In genomic region chr10:79946270-79947082, GRCh38 we compare ENCODE assay signal across 19 cellular contexts. TPM values are rescaled to one million over a fixed set of nuclear protein-coding genes. Genes with fewer than 3 reads are reported as not detected.
"Had no signal": no experiment of that assay in that cellular context is flagged by ENCODE, and none has a peak within 500 bp of the region (broad histone marks: within the 10 kb centered on the region; RNA-seq: fewer than 3 reads in every experiment).

No MANE protein-coding gene starts in this region.

- H3K4me3 ChIP-seq: body of pancreas, colonic mucosa, gastrocnemius medialis, pancreas, sigmoid colon, spleen, transverse colon had no signal

- FAIRE-seq: pancreas had no signal

- DNase-seq: activated CD4-positive, alpha-beta T cell treated with anti-CD3 and anti-CD28 coated beads for 1 hour; activated CD4-positive, alpha-beta T cell treated with anti-CD3 and anti-CD28 coated beads, Interleukin-2, amount 50 U/mL, for 48 hours; activated CD8-positive, alpha-beta memory T cell treated with anti-CD3 and anti-CD28 coated beads, Interleukin-2, amount 50 U/mL, for 4 hours; activated naive CD4-positive, alpha-beta T cell treated with anti-CD3 and anti-CD28 coated beads for 36 hours; activated T-cell treated with anti-CD3 and anti-CD28 coated beads, Interleukin-2, amount 50 U/mL, for 4 hours; caudate nucleus; colonic mucosa; gastrocnemius medialis; left lung; spleen; stimulated activated naive CD4-positive, alpha-beta T cell; T-helper 17 cell; transverse colon had no signal

- H3K4me3 Mint-ChIP-seq: activated naive CD4-positive, alpha-beta T cell treated with anti-CD3 and anti-CD28 coated beads for 36 hours; activated T-cell treated with anti-CD3 and anti-CD28 coated beads, Interleukin-2, amount 50 U/mL, for 4 hours; T-helper 17 cell had no signal

- H3K27me3 ChIP-seq: body of pancreas, colonic mucosa, gastrocnemius medialis, left lung, pancreas, sigmoid colon, transverse colon had no signal

- H3K4me1 ChIP-seq: colonic mucosa, gastrocnemius medialis, sigmoid colon, spleen, transverse colon had no signal

- H3K9me3 ChIP-seq: body of pancreas, colonic mucosa, gastrocnemius medialis, pancreas, transverse colon had no signal

- H3K27ac Mint-ChIP-seq: activated naive CD4-positive, alpha-beta T cell treated with anti-CD3 and anti-CD28 coated beads for 36 hours had no signal

- ATAC-seq: activated T-cell treated with anti-CD3 and anti-CD28 coated beads, Interleukin-2, amount 50 U/mL, for 4 hours; gastrocnemius medialis; T-helper 17 cell had no signal

- H3K27ac ChIP-seq: body of pancreas, colonic mucosa, gastrocnemius medialis, pancreas, sigmoid colon, spleen, transverse colon, VCaP had no signal

- H3K4me1 Mint-ChIP-seq: T-helper 17 cell had no signal

- H3K36me3 ChIP-seq: colonic mucosa, left lung, pancreas, sigmoid colon, spleen, transverse colon had no signal

RNA-seq across cellular contexts. Expression of gene SFTPD, which starts 2.4 kb away (rescaled TPM):
- total RNA-seq: activated naive CD4-positive, alpha-beta T cell treated with anti-CD3 and anti-CD28 coated beads for 36 hours; kidney epithelial cell; SK-MEL-5; spleen; T-helper 17 cell; transverse colon had no signal
